Comparison of ENCODE assay signal across 22 cellular contexts in the genomic region with DNA sequence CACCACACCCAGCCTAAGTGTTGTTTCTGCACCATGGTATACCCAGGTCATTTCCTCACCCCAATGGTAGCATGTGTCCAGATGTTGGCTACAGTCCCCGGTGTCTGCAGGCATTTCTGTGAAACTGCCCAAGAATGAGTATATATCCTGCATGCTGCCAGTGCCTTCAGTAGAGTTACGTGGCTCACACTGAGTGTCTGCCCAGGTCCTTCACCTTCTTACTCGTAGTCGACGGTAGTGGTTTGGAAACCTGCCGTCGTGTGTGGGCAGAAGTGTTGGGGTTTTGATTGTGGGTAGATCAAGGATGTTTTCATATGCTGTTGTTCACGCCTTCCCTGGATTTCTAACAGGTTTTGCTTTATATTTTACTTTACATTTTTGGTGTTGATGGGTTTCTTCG. TPM values are rescaled to one million over a fixed set of nuclear protein-coding genes. Genes with fewer than 3 reads are reported as not detected.
DNase-seq lines count a peak whose midpoint lies in the region; ATAC-seq and TF ChIP-seq lines count a peak whose summit lies in the region.
"Had no signal": no experiment of that assay in that cellular context is flagged by ENCODE, and none has a peak within 500 bp of the region (broad histone marks: within the 10 kb centered on the region; RNA-seq: fewer than 3 reads in every experiment).

No MANE protein-coding gene starts in this region.

- no peaks in the 10 kb centered on the region for H3K9me3 Mint-ChIP-seq in neural crest cell
- H3K9me3 Mint-ChIP-seq in stimulated activated effector memory CD8-positive, alpha-beta T cell treated with anti-CD3 and anti-CD28 coated beads, Interleukin-12 subunit alpha, Interleukin-12 subunit beta, amount 100 ng/mL, for 72 hours = no peaks in the 10 kb centered on the region
- H3K9me3 Mint-ChIP-seq: CD4-positive, alpha-beta T cell; dendritic cell treated with granulocyte-macrophage colony-stimulating factor and Interleukin-4, amounts not matched to agents 40 ng/mL and 50 ng/mL, for 4 days; IgD-negative memory B cell had no signal

- H3K9me3 ChIP-seq in testis = no peaks in the 10 kb centered on the region
- H3K9me3 ChIP-seq: gastroesophageal sphincter, left lung, ovary, uterus had no signal

- peak; percentile 89 for ATAC-seq in stimulated activated effector memory CD8-positive, alpha-beta T cell treated with anti-CD3 and anti-CD28 coated beads, Interleukin-12 subunit alpha, Interleukin-12 subunit beta, amount 100 ng/mL, for 72 hours
- ATAC-seq: gastroesophageal sphincter, left lung had no signal

- intact Hi-C loops in testis (cut with DNase I; ENCODE audit: low total_unique reads) = no loop called here

- peaks cover 12% of the 10 kb centered on the region for H3K36me3 Mint-ChIP-seq in neural crest cell (ENCODE audit: low read depth)
- H3K36me3 Mint-ChIP-seq in stimulated activated effector memory CD8-positive, alpha-beta T cell treated with anti-CD3 and anti-CD28 coated beads, Interleukin-12 subunit alpha, Interleukin-12 subunit beta, amount 100 ng/mL, for 72 hours = peaks cover 100% of the 10 kb centered on the region

- peak overlapping the region; percentile 83 for H3K27ac Mint-ChIP-seq in neural crest cell (ENCODE audit: unreplicated experiment)
- H3K27ac Mint-ChIP-seq in stimulated activated effector memory CD8-positive, alpha-beta T cell treated with anti-CD3 and anti-CD28 coated beads, Interleukin-12 subunit alpha, Interleukin-12 subunit beta, amount 100 ng/mL, for 72 hours = peak overlapping the region; percentile 3
- H3K27ac Mint-ChIP-seq: CD4-positive, alpha-beta T cell; dendritic cell treated with granulocyte-macrophage colony-stimulating factor and Interleukin-4, amounts not matched to agents 40 ng/mL and 50 ng/mL, for 4 days had no signal

- 74 to 75% methylated on average over 9 of the region's 9 CpGs for WGBS in testis, 2 donors

- no peaks in the 10 kb centered on the region for H3K36me3 ChIP-seq in testis (ENCODE audit: low read depth, missing control alignments)
- H3K36me3 ChIP-seq: ovary, uterus had no signal

- DNase-seq in activated T-cell treated with anti-CD3 and anti-CD28 coated beads for 48 hours (ENCODE audit: low read depth) (peak; percentile 42), activated T-cell treated with anti-CD3 and anti-CD28 coated beads for 4 hours (no peak), neural crest cell (ENCODE audit: low read depth, low spot score) (no peak), NCI-H2171 (lab: John Stamatoyannopoulos, UW) (no peak), NCI-H1048 (lab: John Stamatoyannopoulos, UW) (no peak), testis (no peak)
- DNase-seq in activated naive CD4-positive, alpha-beta T cell treated with anti-CD3 and anti-CD28 coated beads, Interleukin-2, amount 50 U/mL, for 16 hours = peak; percentile 46
- no peak for DNase-seq in stimulated activated effector memory CD8-positive, alpha-beta T cell treated with anti-CD3 and anti-CD28 coated beads, Interleukin-12 subunit alpha, Interleukin-12 subunit beta, amount 100 ng/mL, for 72 hours (ENCODE audit: low spot score in 2 of 2)
- DNase-seq: activated CD4-positive, CD25-positive, alpha-beta regulatory T cell; CD4-positive, alpha-beta T cell; DMS79; left lung; NCI-H2029 treated with DMSO at 0.1 percent for 48 hours; NCI-H510A treated with DMSO at 0.1 percent for 48 hours; SHP77 treated with DMSO at 0.1 percent for 48 hours; uterus had no signal

- TF ChIP-seq POLR2A in testis (IDR thresholded peaks at IDR 0.05) = no peak

- no peaks in the 10 kb centered on the region for H3K27me3 Mint-ChIP-seq in neural crest cell (ENCODE audit: low read depth)
- H3K27me3 Mint-ChIP-seq: CD4-positive, alpha-beta T cell; dendritic cell treated with granulocyte-macrophage colony-stimulating factor and Interleukin-4, amounts not matched to agents 40 ng/mL and 50 ng/mL, for 4 days; IgD-negative memory B cell had no signal

- peaks cover 18% of the 10 kb centered on the region for H3K4me1 ChIP-seq in testis
- H3K4me1 ChIP-seq: left lung, uterus had no signal

- TF ChIP-seq CTCF in neural crest cell (conservative IDR thresholded peaks at IDR 0.05) (no peak), testis (IDR thresholded peaks at IDR 0.05) (no peak)

- H3K4me3 ChIP-seq in testis = no peak overlapping the region
- H3K4me3 ChIP-seq: gastroesophageal sphincter, left lung, ovary, uterus had no signal

- H3K27me3 ChIP-seq in testis = no peaks in the 10 kb centered on the region
- H3K27me3 ChIP-seq: gastroesophageal sphincter, left lung, ovary, uterus had no signal

- H3K4me1 Mint-ChIP-seq in neural crest cell = peaks cover 10% of the 10 kb centered on the region
- H3K4me1 Mint-ChIP-seq in stimulated activated effector memory CD8-positive, alpha-beta T cell treated with anti-CD3 and anti-CD28 coated beads, Interleukin-12 subunit alpha, Interleukin-12 subunit beta, amount 100 ng/mL, for 72 hours = peaks cover 12% of the 10 kb centered on the region

- H3K27ac ChIP-seq in testis = peak overlapping the region in 1 of 2 donors; percentile 53
- H3K27ac ChIP-seq: epithelial cell of prostate, gastroesophageal sphincter, HL-60, left lung, ovary, uterus had no signal

- no peak overlapping the region for H3K4me3 Mint-ChIP-seq in neural crest cell
- no peak overlapping the region for H3K4me3 Mint-ChIP-seq in stimulated activated effector memory CD8-positive, alpha-beta T cell treated with anti-CD3 and anti-CD28 coated beads, Interleukin-12 subunit alpha, Interleukin-12 subunit beta, amount 100 ng/mL, for 72 hours
- H3K4me3 Mint-ChIP-seq: CD4-positive, alpha-beta T cell; dendritic cell treated with granulocyte-macrophage colony-stimulating factor and Interleukin-4, amounts not matched to agents 40 ng/mL and 50 ng/mL, for 4 days; IgD-negative memory B cell had no signal

RNA-seq across cellular contexts. Expression of a gene that starts 16.8 kb away (rescaled TPM):
- total RNA-seq in neural crest cell = 198 and 209 TPM in 2 replicates
- 100 to 1,000 TPM; 334 to 345 TPM for total RNA-seq in testis
- 225 TPM for polyA plus RNA-seq in testis (ENCODE audit: insufficient read depth, low read depth, low replicate concordance)

RNA-seq across cellular contexts. Expression of a gene that starts 28.5 kb away (rescaled TPM):
- 7.7 and 8.3 TPM in 2 replicates for total RNA-seq in neural crest cell
- 10 to 100 TPM; 40.0 to 53.7 TPM for total RNA-seq in testis
- 30.1 TPM for polyA plus RNA-seq in testis (ENCODE audit: insufficient read depth, low read depth, low replicate concordance)

RNA-seq across cellular contexts. Expression of a gene that starts 32.9 kb away (rescaled TPM):
- 518 and 541 TPM in 2 replicates for total RNA-seq in neural crest cell
- total RNA-seq in testis = 10 to 100 TPM; 38.8 to 61.7 TPM
- polyA plus RNA-seq in testis (ENCODE audit: insufficient read depth, low read depth, low replicate concordance) = 56.5 TPM

RNA-seq across cellular contexts. Expression of a gene that starts 58.4 kb away (rescaled TPM):
- total RNA-seq in neural crest cell (67.6 and 70.1 TPM in 2 replicates), testis (10 to 100 TPM; 38.1 to 46.4 TPM)
- 26.8 TPM for polyA plus RNA-seq in testis (ENCODE audit: insufficient read depth, low read depth, low replicate concordance)

Comparison
In these comparisons a context has a peak if more than half of its experiments do, and no peak if none do; other contexts are left out.
1. DNase-seq: peak in activated T-cell treated with anti-CD3 and anti-CD28 coated beads for 48 hours (single experiment) and activated naive CD4-positive, alpha-beta T cell treated with anti-CD3 and anti-CD28 coated beads, Interleukin-2, amount 50 U/mL, for 16 hours (single experiment); none in activated T-cell treated with anti-CD3 and anti-CD28 coated beads for 4 hours (single experiment), neural crest cell (single experiment), stimulated activated effector memory CD8-positive, alpha-beta T cell treated with anti-CD3 and anti-CD28 coated beads, Interleukin-12 subunit alpha, Interleukin-12 subunit beta, amount 100 ng/mL, for 72 hours (0 of 2), NCI-H2171 (single experiment), NCI-H1048 (single experiment) and testis (single experiment).